In genomic region chr14:30657606-30658163, GRCh38 we compare ENCODE assay signal across 1 cellular context.
TF ChIP-seq lines count a peak whose summit lies in the region.

No MANE protein-coding gene starts in this region.

TF ChIP-seq in WTC11, 78 proteins besides CTCF, POLR2A, EP300 and RAD21 (continued from another document):
- no peak for TF ChIP-seq AR (CRISPR knock-in tag; IDR thresholded peaks at IDR 0.05)
- TF ChIP-seq ZBTB21 (CRISPR knock-in tag; IDR thresholded peaks at IDR 0.05; ENCODE audit: borderline replicate concordance) = no peak
- no peak for TF ChIP-seq ATF3 (CRISPR knock-in tag; conservative IDR thresholded peaks at IDR 0.05)
- no peak for TF ChIP-seq ARID4B (CRISPR knock-in tag; IDR thresholded peaks at IDR 0.05; ENCODE audit: borderline replicate concordance)
- TF ChIP-seq TCF7 (CRISPR knock-in tag; IDR thresholded peaks at IDR 0.05; ENCODE audit: low read depth) = no peak
- no peak for TF ChIP-seq KAT7 (CRISPR knock-in tag; IDR thresholded peaks at IDR 0.05; ENCODE audit: borderline replicate concordance)
TF ChIP-seq in WTC11: peak in this region for 0.
